ENCODE assay signal across 1 cellular context in the genomic region with DNA sequence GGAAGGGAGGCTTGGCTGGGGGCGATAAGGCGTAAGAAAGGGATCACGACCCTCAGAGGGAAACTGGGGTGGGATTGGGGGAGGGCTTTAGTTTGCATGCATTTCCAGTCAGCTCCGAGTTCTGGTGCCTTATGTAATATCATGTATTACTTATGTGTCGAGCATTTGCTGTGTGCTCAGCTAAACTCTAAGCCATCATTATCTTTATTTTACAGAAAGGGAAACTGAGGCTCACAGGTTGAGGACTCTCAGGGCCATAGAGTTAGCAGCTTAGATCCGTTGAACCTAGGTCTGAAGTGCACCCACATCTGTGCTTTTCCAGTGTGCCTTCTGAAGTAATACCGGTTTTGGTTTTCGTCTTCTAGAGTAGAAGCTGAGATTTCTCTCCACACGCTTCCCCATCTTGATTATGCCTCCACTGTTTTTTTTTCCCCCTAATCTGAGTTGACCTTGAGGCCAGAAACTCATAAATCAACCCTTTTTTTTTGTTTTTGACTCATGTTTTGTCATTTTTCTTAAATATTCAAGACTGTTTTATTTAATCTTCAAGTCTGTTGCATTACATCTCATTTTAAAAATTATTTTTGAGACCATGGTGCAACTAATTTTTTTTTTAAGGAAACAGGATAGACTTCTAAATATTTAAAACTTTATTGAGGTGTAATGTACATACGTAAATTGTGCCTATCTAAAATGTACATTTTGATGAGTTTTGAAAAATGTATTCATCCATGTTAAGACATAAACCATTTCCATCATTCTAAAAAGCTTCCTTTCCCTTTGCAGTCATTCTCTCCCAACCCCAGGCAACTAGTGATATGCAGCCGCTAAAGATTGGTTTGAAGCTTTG.
TF ChIP-seq lines count a peak whose summit lies in the region.

No MANE protein-coding gene starts in this region.

TF ChIP-seq in GM12878, 131 proteins besides CTCF, POLR2A, EP300 and RAD21:
- TF ChIP-seq NR2F1 (conservative IDR thresholded peaks at IDR 0.05): 0 out of 2 replicates have a peak, but pooled peaks have one; percentile 3
- 0 out of 2 replicates have a peak, but pooled peaks have one; percentile 8 for TF ChIP-seq STAT1 (conservative IDR thresholded peaks at IDR 0.05)
- TF ChIP-seq, protein P1, sequence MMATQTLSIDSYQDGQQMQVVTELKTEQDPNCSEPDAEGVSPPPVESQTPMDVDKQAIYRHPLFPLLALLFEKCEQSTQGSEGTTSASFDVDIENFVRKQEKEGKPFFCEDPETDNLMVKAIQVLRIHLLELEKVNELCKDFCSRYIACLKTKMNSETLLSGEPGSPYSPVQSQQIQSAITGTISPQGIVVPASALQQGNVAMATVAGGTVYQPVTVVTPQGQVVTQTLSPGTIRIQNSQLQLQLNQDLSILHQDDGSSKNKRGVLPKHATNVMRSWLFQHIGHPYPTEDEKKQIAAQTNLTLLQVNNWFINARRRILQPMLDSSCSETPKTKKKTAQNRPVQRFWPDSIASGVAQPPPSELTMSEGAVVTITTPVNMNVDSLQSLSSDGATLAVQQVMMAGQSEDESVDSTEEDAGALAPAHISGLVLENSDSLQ (IDR thresholded peaks at IDR 0.05): no peak
- TF ChIP-seq BCL11A (IDR thresholded peaks at IDR 0.05; ENCODE audit: low read depth, low read length): no peak
- TF ChIP-seq ZBED1 (IDR thresholded peaks at IDR 0.05; ENCODE audit: borderline replicate concordance): no peak
- TF ChIP-seq, protein P2, sequence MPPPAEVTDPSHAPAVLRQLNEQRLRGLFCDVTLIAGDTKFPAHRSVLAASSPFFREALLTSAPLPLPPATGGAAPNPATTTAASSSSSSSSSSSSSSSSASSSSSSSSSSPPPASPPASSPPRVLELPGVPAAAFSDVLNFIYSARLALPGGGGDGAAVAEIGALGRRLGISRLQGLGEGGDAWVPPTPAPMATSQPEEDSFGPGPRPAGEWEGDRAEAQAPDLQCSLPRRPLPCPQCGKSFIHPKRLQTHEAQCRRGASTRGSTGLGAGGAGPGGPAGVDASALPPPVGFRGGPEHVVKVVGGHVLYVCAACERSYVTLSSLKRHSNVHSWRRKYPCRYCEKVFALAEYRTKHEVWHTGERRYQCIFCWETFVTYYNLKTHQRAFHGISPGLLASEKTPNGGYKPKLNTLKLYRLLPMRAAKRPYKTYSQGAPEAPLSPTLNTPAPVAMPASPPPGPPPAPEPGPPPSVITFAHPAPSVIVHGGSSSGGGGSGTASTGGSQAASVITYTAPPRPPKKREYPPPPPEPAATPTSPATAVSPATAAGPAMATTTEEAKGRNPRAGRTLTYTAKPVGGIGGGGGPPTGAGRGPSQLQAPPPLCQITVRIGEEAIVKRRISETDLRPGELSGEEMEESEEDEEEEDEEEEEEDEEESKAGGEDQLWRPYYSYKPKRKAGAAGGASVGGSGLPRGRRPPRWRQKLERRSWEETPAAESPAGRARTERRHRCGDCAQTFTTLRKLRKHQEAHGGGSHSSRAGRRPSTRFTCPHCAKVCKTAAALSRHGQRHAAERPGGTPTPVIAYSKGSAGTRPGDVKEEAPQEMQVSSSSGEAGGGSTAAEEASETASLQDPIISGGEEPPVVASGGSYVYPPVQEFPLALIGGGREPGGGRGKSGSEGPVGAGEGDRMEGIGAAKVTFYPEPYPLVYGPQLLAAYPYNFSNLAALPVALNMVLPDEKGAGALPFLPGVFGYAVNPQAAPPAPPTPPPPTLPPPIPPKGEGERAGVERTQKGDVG (CRISPR knock-in tag; IDR thresholded peaks at IDR 0.05): no peak
- TF ChIP-seq, protein P3, sequence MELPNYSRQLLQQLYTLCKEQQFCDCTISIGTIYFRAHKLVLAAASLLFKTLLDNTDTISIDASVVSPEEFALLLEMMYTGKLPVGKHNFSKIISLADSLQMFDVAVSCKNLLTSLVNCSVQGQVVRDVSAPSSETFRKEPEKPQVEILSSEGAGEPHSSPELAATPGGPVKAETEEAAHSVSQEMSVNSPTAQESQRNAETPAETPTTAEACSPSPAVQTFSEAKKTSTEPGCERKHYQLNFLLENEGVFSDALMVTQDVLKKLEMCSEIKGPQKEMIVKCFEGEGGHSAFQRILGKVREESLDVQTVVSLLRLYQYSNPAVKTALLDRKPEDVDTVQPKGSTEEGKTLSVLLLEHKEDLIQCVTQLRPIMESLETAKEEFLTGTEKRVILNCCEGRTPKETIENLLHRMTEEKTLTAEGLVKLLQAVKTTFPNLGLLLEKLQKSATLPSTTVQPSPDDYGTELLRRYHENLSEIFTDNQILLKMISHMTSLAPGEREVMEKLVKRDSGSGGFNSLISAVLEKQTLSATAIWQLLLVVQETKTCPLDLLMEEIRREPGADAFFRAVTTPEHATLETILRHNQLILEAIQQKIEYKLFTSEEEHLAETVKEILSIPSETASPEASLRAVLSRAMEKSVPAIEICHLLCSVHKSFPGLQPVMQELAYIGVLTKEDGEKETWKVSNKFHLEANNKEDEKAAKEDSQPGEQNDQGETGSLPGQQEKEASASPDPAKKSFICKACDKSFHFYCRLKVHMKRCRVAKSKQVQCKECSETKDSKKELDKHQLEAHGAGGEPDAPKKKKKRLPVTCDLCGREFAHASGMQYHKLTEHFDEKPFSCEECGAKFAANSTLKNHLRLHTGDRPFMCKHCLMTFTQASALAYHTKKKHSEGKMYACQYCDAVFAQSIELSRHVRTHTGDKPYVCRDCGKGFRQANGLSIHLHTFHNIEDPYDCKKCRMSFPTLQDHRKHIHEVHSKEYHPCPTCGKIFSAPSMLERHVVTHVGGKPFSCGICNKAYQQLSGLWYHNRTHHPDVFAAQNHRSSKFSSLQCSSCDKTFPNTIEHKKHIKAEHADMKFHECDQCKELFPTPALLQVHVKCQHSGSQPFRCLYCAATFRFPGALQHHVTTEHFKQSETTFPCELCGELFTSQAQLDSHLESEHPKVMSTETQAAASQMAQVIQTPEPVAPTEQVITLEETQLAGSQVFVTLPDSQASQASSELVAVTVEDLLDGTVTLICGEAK (IDR thresholded peaks at IDR 0.05; ENCODE audit: borderline replicate concordance): peak; percentile 52; the same call in 1 of the 2 replicates
- TF ChIP-seq SMC3 (IDR thresholded peaks at IDR 0.05; ENCODE audit: borderline replicate concordance, low read length): no peak
TF ChIP-seq in GM12878: peak in this region for 3.
